8 cellular contexts compared by ENCODE assay signal in the genomic region with DNA sequence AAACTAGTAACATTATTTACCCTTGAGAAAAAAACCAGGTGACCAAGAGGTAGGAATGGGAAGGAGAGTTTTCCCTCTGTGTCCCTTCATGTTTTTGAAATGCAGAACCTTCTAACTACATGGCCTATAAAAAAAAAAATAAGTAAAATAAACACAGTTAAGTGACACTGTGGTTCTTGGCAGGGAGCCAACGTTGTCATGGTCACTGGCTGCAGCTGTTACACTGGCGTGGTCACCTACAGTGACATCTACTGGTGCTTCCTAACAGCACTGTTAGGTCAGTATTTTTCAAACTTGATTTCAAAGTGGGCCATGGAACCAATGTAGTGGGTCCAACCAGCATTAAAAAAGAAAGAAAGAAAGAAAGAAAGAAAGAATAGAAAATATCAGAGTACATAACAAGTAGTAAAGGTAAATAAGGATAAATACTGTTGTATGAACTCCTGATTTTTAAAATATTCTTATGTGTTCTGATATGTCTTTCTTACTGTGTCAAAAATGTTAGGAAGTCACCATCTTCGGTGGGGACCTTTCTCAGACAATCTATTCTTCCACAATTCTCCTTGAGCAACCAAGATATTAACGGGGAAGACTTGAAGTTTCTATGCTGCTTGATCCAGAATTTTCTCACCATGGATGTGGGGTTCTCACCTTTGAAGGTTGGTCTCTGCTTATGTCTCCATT. TPM values are rescaled to one million over a fixed set of nuclear protein-coding genes. Genes with fewer than 3 reads are reported as not detected.
DNase-seq lines count a peak whose midpoint lies in the region; ATAC-seq and TF ChIP-seq lines count a peak whose summit lies in the region.

No MANE protein-coding gene starts in this region.

- no peak for TF ChIP-seq POLR2A in heart left ventricle (IDR thresholded peaks at IDR 0.05)

- H3K4me3 ChIP-seq in adipocyte (ENCODE audit: low read length) (no peak overlapping the region), heart left ventricle (no peak overlapping the region)

- H3K4me1 ChIP-seq in adipocyte (ENCODE audit: control insufficient read depth, insufficient read depth, low read length), result peaks cover 5% of the 10 kb centered on the region
- peaks cover 0 to 6% (median 2%) of the 10 kb centered on the region in 12 donors for H3K4me1 ChIP-seq in heart left ventricle

- H3K36me3 ChIP-seq in adipocyte (ENCODE audit: control insufficient read depth, insufficient read depth, low read length, severe bottlenecking), result no peaks in the 10 kb centered on the region
- no peaks in the 10 kb centered on the region for H3K36me3 ChIP-seq in heart left ventricle

- H3K9ac ChIP-seq in adipocyte (ENCODE audit: low read length), result no peak overlapping the region

- WGBS in heart left ventricle, 4 donors, result 31 to 34% (median 33%) methylated on average over 4 of the region's 4 CpGs

- H3K27me3 ChIP-seq in adipocyte (replicated peaks; ENCODE audit: control insufficient read depth, insufficient read depth, low read length), result no peaks in the 10 kb centered on the region
- no peaks in the 10 kb centered on the region for H3K27me3 ChIP-seq in heart left ventricle

- peak; percentile 94 for ATAC-seq in GM18499 (IDR thresholded peaks at IDR 0.05; ENCODE audit: insufficient read depth, unreplicated experiment)
- ATAC-seq in HG02852 (IDR thresholded peaks at IDR 0.05; ENCODE audit: unreplicated experiment), result peak; percentile 98
- peak; percentile 87 to 99 (median 96) for ATAC-seq in heart left ventricle

- DNase-seq in NCI-H1417 treated with DMSO at 0.1 percent for 48 hours (lab: John Stamatoyannopoulos, UW), result peak; percentile 64
- peak; percentile 89 for DNase-seq in SW480 (ENCODE audit: low spot score)
- peak; percentile 96 for DNase-seq in adipocyte (ENCODE audit: low read depth)
- DNase-seq in heart left ventricle, result peak; percentile 95 to 98 (median 96)
- DNase-seq in putamen (ENCODE audit: low spot score), result peak; percentile 89
- no peak for DNase-seq in 8988T

- H3K9me3 ChIP-seq in adipocyte (ENCODE audit: control insufficient read depth, low read length), result no peaks in the 10 kb centered on the region
- H3K9me3 ChIP-seq in heart left ventricle, result no peaks in the 10 kb centered on the region

- H3K27ac ChIP-seq in heart left ventricle, result no peak overlapping the region

- intact Hi-C loops in heart left ventricle (cut with DNase I), result loop anchor here in 4 of 10 donors (2.0 to 10.0 kb wide), 3 partner anchors 66 to 784 kb away; no protein-coding TSS in a partner anchor

- peak; percentile 66 to 91 (median 80) for TF ChIP-seq CTCF in heart left ventricle (IDR thresholded peaks at IDR 0.05)

RNA-seq across cellular contexts. Expression of a gene that starts 59.1 kb away (rescaled TPM):
- 100 to 1,000 TPM in 1 of 9 donors, 10 to 100 TPM in 8; 62.0 to 108 (median 87.9) TPM for total RNA-seq in heart left ventricle
- 10 to 100 TPM; 19.0 to 59.8 TPM for polyA plus RNA-seq in heart left ventricle
